Comparison of ENCODE assay signal across 8 cellular contexts in genomic region chrX:75603833-75604232, GRCh38.
DNase-seq lines count a peak whose midpoint lies in the region; ATAC-seq and TF ChIP-seq lines count a peak whose summit lies in the region.

No MANE protein-coding gene starts in this region.

- DNase-seq in GM06990 (ENCODE audit: extremely low read depth, insufficient read length) (no peak), NCI-H1694 treated with DMSO at 0.1 percent for 48 hours (lab: John Stamatoyannopoulos, UW) (peak; percentile 24), brain microvascular endothelial cell (peak; percentile 4), lower lobe of right lung (no peak), occipital lobe (lab: John Stamatoyannopoulos, UW) (no peak), NCI-H1048 (lab: John Stamatoyannopoulos, UW) (no peak)
- DNase-seq in activated CD8-positive, alpha-beta memory T cell treated with anti-CD3 and anti-CD28 coated beads, Interleukin-2, amount 50 U/mL, for 4 hours: no peak

- no peak overlapping the region for H3K4me3 ChIP-seq in GM06990 (replicated peaks; ENCODE audit: low read depth, low read length)
- no peak overlapping the region for H3K4me3 ChIP-seq in brain microvascular endothelial cell (ENCODE audit: low read depth, low read length)
- H3K4me3 ChIP-seq in lower lobe of right lung: no peak overlapping the region

- H3K27me3 ChIP-seq in GM06990 (replicated peaks; ENCODE audit: control insufficient read depth, insufficient read depth, low read length) (no peaks in the 10 kb centered on the region), brain microvascular endothelial cell (replicated peaks) (no peaks in the 10 kb centered on the region), lower lobe of right lung (ENCODE audit: low read depth) (no peaks in the 10 kb centered on the region)

- no peaks in the 10 kb centered on the region for H3K4me1 ChIP-seq in lower lobe of right lung

- intact Hi-C loops in lower lobe of right lung (cut with DNase I): no loop called here

- peak; percentile 52 for TF ChIP-seq CTCF in 22Rv1 (IDR thresholded peaks at IDR 0.05)
- peak; percentile 57 for TF ChIP-seq CTCF in GM06990 (IDR thresholded peaks at IDR 0.05; ENCODE audit: insufficient read depth, low read length, poor library complexity, severe bottlenecking)
- peak; percentile 51 for TF ChIP-seq CTCF in brain microvascular endothelial cell (IDR thresholded peaks at IDR 0.05; ENCODE audit: low read depth, low read length, missing control alignments)
- peak; percentile 57 for TF ChIP-seq CTCF in lower lobe of right lung (IDR thresholded peaks at IDR 0.05)

- in situ Hi-C loops in brain microvascular endothelial cell (cut with HindIII; ENCODE audit: low pct_ligation_motif_present, low sequenced_read_pairs): no loop called here

- H3K9me3 ChIP-seq in lower lobe of right lung: no peaks in the 10 kb centered on the region

- ATAC-seq in lower lobe of right lung: peak in 1 of 2 donors; percentile 43

- H3K36me3 ChIP-seq in GM06990 (ENCODE audit: control insufficient read depth, insufficient read depth, low read length): no peaks in the 10 kb centered on the region
- H3K36me3 ChIP-seq in brain microvascular endothelial cell (replicated peaks): no peaks in the 10 kb centered on the region
- no peaks in the 10 kb centered on the region for H3K36me3 ChIP-seq in lower lobe of right lung

- no peak overlapping the region for H3K27ac ChIP-seq in 22Rv1
- H3K27ac ChIP-seq in brain microvascular endothelial cell: no peak overlapping the region
- no peak overlapping the region for H3K27ac ChIP-seq in lower lobe of right lung

Comparison
In these comparisons a context has a peak if more than half of its experiments do, and no peak if none do; other contexts are left out.
1. DNase-seq: peak in NCI-H1694 treated with DMSO at 0.1 percent for 48 hours (single experiment) and brain microvascular endothelial cell (single experiment); none in GM06990 (single experiment), lower lobe of right lung (single experiment), occipital lobe (single experiment), NCI-H1048 (single experiment) and activated CD8-positive, alpha-beta memory T cell treated with anti-CD3 and anti-CD28 coated beads, Interleukin-2, amount 50 U/mL, for 4 hours (single experiment).
2. Peak in every context shown above with its lines, with median percentiles within 50 percentile points of each other: CTCF ChIP-seq.